In genomic region chrX:24050522-24051318, GRCh38 we compare ENCODE assay signal across 8 cellular contexts. TPM values are rescaled to one million over a fixed set of nuclear protein-coding genes. Genes with fewer than 3 reads are reported as not detected.
DNase-seq lines count a peak whose midpoint lies in the region; ATAC-seq and TF ChIP-seq lines count a peak whose summit lies in the region.
"Not testable (repeated sequence)": the region's sequence is repeated elsewhere in the genome, so short reads cannot be mapped to it uniquely, and the experiment has no call there.

No MANE protein-coding gene starts in this region.

- not testable (repeated sequence) for H2BK12ac ChIP-seq in H9 (ENCODE audit: insufficient read length, low read depth, low read length)

- H4K5ac ChIP-seq in H9 (ENCODE audit: insufficient read length, low read depth, low read length) = not testable (repeated sequence)

- not testable (repeated sequence) for H4K8ac ChIP-seq in H9 (replicated peaks; ENCODE audit: insufficient read length, low read depth, low read length)

- not testable (repeated sequence) for TF ChIP-seq RAD21 in SK-N-SH (IDR thresholded peaks at IDR 0.05; ENCODE audit: low read length)

- H3K18ac ChIP-seq in H9 (ENCODE audit: insufficient read length, low read depth, low read length) = not testable (repeated sequence)

- not testable (repeated sequence) for H3K79me2 ChIP-seq in H9 (ENCODE audit: insufficient read depth, low read length); SK-N-SH (ENCODE audit: insufficient read depth)

- TF ChIP-seq CTCF in 22Rv1 (IDR thresholded peaks at IDR 0.05) = 0 out of 2 replicates have a peak, but pooled peaks have one; percentile 13
- TF ChIP-seq CTCF in H9 (conservative IDR thresholded peaks at IDR 0.05); SK-N-SH (IDR thresholded peaks at IDR 0.05); endodermal cell (conservative IDR thresholded peaks at IDR 0.05); progenitor cell of endocrine pancreas (IDR thresholded peaks at IDR 0.05; ENCODE audit: unreplicated experiment): not testable (repeated sequence)

- H2BK15ac ChIP-seq in H9 (ENCODE audit: low read depth, low read length) = not testable (repeated sequence)

- H3K14ac ChIP-seq in H9 (ENCODE audit: insufficient read depth, low read length) = not testable (repeated sequence)

- not testable (repeated sequence) for H3K9me3 Mint-ChIP-seq in H9; activated CD4-positive, alpha-beta T cell treated with anti-CD3 and anti-CD28 coated beads, Interleukin-2, amount 10 ng/mL, durations not matched to agents 24 days and 14 days; activated naive CD4-positive, alpha-beta T cell treated with anti-CD3 and anti-CD28 coated beads for 36 hours; endodermal cell; naive thymus-derived CD4-positive, alpha-beta T cell; progenitor cell of endocrine pancreas (ENCODE audit: low read depth)

- H3K4me1 ChIP-seq in H9 (ENCODE audit: insufficient read depth, low read length); SK-N-SH (ENCODE audit: control insufficient read depth in 1 of 2, insufficient read depth in 2 of 2, low read depth in 1 of 2, low read length in 1 of 2); endodermal cell (ENCODE audit: control insufficient read depth, insufficient read depth, low read length); naive thymus-derived CD4-positive, alpha-beta T cell (ENCODE audit: control insufficient read depth in 2 of 2, insufficient read depth in 2 of 2, low read length in 2 of 2): not testable (repeated sequence)

- not testable (repeated sequence) for H3K9ac ChIP-seq in H9 (ENCODE audit: extremely low read depth, insufficient read length, low read length); SK-N-SH; endodermal cell (ENCODE audit: extremely low read depth, low read length, poor library complexity, severe bottlenecking)

- not testable (repeated sequence) for H3K9me3 ChIP-seq in H9 (ENCODE audit: control insufficient read depth, low read depth, low read length); SK-N-SH; endodermal cell (ENCODE audit: control insufficient read depth, low read length); naive thymus-derived CD4-positive, alpha-beta T cell (ENCODE audit: control insufficient read depth in 2 of 3, low read length in 3 of 3)

- intact Hi-C loops in activated CD4-positive, alpha-beta T cell treated with anti-CD3 and anti-CD28 coated beads, Interleukin-2, amount 10 ng/mL, durations not matched to agents 24 days and 14 days (cut with micrococcal nuclease) = loop anchor here (5.0 kb wide), 1 partner anchor 268 kb away; the partner anchor contains the start of gene SAT1
- intact Hi-C loops in activated naive CD4-positive, alpha-beta T cell treated with anti-CD3 and anti-CD28 coated beads for 36 hours (cut with micrococcal nuclease) = not testable (repeated sequence)
- intact Hi-C loops in naive thymus-derived CD4-positive, alpha-beta T cell (cut with micrococcal nuclease) = loop anchor here in 1 of 2 donors (10.0 kb wide), 1 partner anchor 356 kb away; no protein-coding TSS in a partner anchor

- H3K56ac ChIP-seq in H9 (ENCODE audit: insufficient read length, low read depth, low read length) = not testable (repeated sequence)

- not testable (repeated sequence) for ATAC-seq in naive thymus-derived CD4-positive, alpha-beta T cell

- not testable (repeated sequence) for H3K79me1 ChIP-seq in H9 (ENCODE audit: insufficient read depth, low read depth, low read length, poor library complexity, severe bottlenecking)

- not testable (repeated sequence) for H3K4ac ChIP-seq in H9 (ENCODE audit: low read depth, low read length)

- H3K27ac Mint-ChIP-seq in H9 (peak overlapping the region; percentile 7 to 82 (median 44); a peak in 5 of 7 replicates), endodermal cell (peak overlapping the region; percentile 64), progenitor cell of endocrine pancreas (peak overlapping the region; percentile 86)
- not testable (repeated sequence) for H3K27ac Mint-ChIP-seq in activated CD4-positive, alpha-beta T cell treated with anti-CD3 and anti-CD28 coated beads, Interleukin-2, amount 10 ng/mL, durations not matched to agents 24 days and 14 days; activated naive CD4-positive, alpha-beta T cell treated with anti-CD3 and anti-CD28 coated beads for 36 hours
- peak overlapping the region in 3 of 9 donors; percentile 64 to 79 (median 64) for H3K27ac Mint-ChIP-seq in naive thymus-derived CD4-positive, alpha-beta T cell

- DNase-seq in H9; SK-N-SH; activated CD4-positive, alpha-beta T cell treated with anti-CD3 and anti-CD28 coated beads, Interleukin-2, amount 10 ng/mL, durations not matched to agents 24 days and 14 days; activated naive CD4-positive, alpha-beta T cell treated with anti-CD3 and anti-CD28 coated beads for 36 hours; endodermal cell; naive thymus-derived CD4-positive, alpha-beta T cell; progenitor cell of endocrine pancreas (ENCODE audit: low spot score, unreplicated experiment): not testable (repeated sequence)

- H3K9me2 ChIP-seq in SK-N-SH = not testable (repeated sequence)

- H3K27me3 Mint-ChIP-seq in H9 (ENCODE audit: low read depth); activated CD4-positive, alpha-beta T cell treated with anti-CD3 and anti-CD28 coated beads, Interleukin-2, amount 10 ng/mL, durations not matched to agents 24 days and 14 days; activated naive CD4-positive, alpha-beta T cell treated with anti-CD3 and anti-CD28 coated beads for 36 hours (ENCODE audit: low read depth); endodermal cell (ENCODE audit: insufficient read depth); naive thymus-derived CD4-positive, alpha-beta T cell; progenitor cell of endocrine pancreas: not testable (repeated sequence)

- H3K27me3 ChIP-seq in H9 (ENCODE audit: insufficient read depth, low read length); SK-N-SH (ENCODE audit: insufficient read depth); endodermal cell (ENCODE audit: control insufficient read depth, insufficient read depth, low read length, poor library complexity, severe bottlenecking); naive thymus-derived CD4-positive, alpha-beta T cell (ENCODE audit: control insufficient read depth in 2 of 2, insufficient read depth in 2 of 2, low read length in 2 of 2): not testable (repeated sequence)

- H3F3A ChIP-seq in SK-N-SH (replicated peaks; ENCODE audit: insufficient read depth) = not testable (repeated sequence)

- not testable (repeated sequence) for H3K23me2 ChIP-seq in H9 (ENCODE audit: insufficient read length, low read depth, low read length, poor library complexity, severe bottlenecking)

- not testable (repeated sequence) for TF ChIP-seq EP300 in SK-N-SH (IDR thresholded peaks at IDR 0.05; ENCODE audit: borderline replicate concordance in 1 of 2, low read depth in 1 of 2, low read length in 1 of 2)

- not testable (repeated sequence) for H3K4me3 ChIP-seq in SK-N-SH (ENCODE audit: low read depth in 2 of 2, low read length in 1 of 2); endodermal cell (ENCODE audit: low read length); naive thymus-derived CD4-positive, alpha-beta T cell (ENCODE audit: low read length)

- H4K20me1 ChIP-seq in H9 (ENCODE audit: control insufficient read depth, insufficient read depth, insufficient read length); SK-N-SH (ENCODE audit: insufficient read depth): not testable (repeated sequence)

- WGBS in H9 (ENCODE audit: extremely low coverage, insufficient read length, low lambda C conversion rate) = no CpG with 5 or more reads among the region's 26 CpGs
- 62% methylated on average over 24 of the region's 26 CpGs for whole genome bisulfite sequencing in SK-N-SH (ENCODE audit: low lambda C conversion rate)
- 92 to 94% methylated on average over 8 to 24 of the region's 26 CpGs for WGBS in endodermal cell (ENCODE audit: insufficient coverage in 1 of 2, insufficient read length in 1 of 2), 2 experiments

- CTCF ChIA-PET in SK-N-SH (lab: Yijun Ruan, JAX) = not testable (repeated sequence)
- CTCF ChIA-PET in activated naive CD4-positive, alpha-beta T cell treated with anti-CD3 and anti-CD28 coated beads for 36 hours (lab: Charles Lee) = interaction anchor here (0.8 kb wide), 1 partner anchor 96 kb away, joined by 3 read pairs; no protein-coding TSS in a partner anchor
- CTCF ChIA-PET in naive thymus-derived CD4-positive, alpha-beta T cell (lab: Charles Lee) = interaction anchor here (0.7 kb wide), 1 partner anchor 36 kb away, joined by 3 read pairs; no protein-coding TSS in a partner anchor

- peak overlapping the region; percentile 72 for H3K27ac ChIP-seq in 22Rv1
- not testable (repeated sequence) for H3K27ac ChIP-seq in H9 (ENCODE audit: insufficient read length, low read depth, low read length); SK-N-SH (ENCODE audit: low read depth in 2 of 2, low read length in 1 of 2); endodermal cell (ENCODE audit: low read depth, low read length); naive thymus-derived CD4-positive, alpha-beta T cell (ENCODE audit: low read depth, low read length)

- H3K4me3 Mint-ChIP-seq in H9; endodermal cell; progenitor cell of endocrine pancreas (ENCODE audit: low read depth): not testable (repeated sequence)
- peak overlapping the region; percentile 57 for H3K4me3 Mint-ChIP-seq in activated CD4-positive, alpha-beta T cell treated with anti-CD3 and anti-CD28 coated beads, Interleukin-2, amount 10 ng/mL, durations not matched to agents 24 days and 14 days
- peak overlapping the region; percentile 61 for H3K4me3 Mint-ChIP-seq in activated naive CD4-positive, alpha-beta T cell treated with anti-CD3 and anti-CD28 coated beads for 36 hours
- H3K4me3 Mint-ChIP-seq in naive thymus-derived CD4-positive, alpha-beta T cell = peak overlapping the region in 6 of 10 donors; percentile 55 to 68 (median 62)

- not testable (repeated sequence) for H3K36me3 ChIP-seq in SK-N-SH (replicated peaks in 1 of 2; ENCODE audit: control insufficient read depth in 1 of 2, insufficient read depth in 2 of 2, low read length in 1 of 2); endodermal cell (ENCODE audit: control insufficient read depth, insufficient read depth, low read length); naive thymus-derived CD4-positive, alpha-beta T cell (ENCODE audit: control insufficient read depth in 2 of 3, insufficient read depth in 3 of 3, low read length in 3 of 3)

- H3K36me3 Mint-ChIP-seq in H9 (ENCODE audit: insufficient read depth in 1 of 3, low read depth in 3 of 3); activated CD4-positive, alpha-beta T cell treated with anti-CD3 and anti-CD28 coated beads, Interleukin-2, amount 10 ng/mL, durations not matched to agents 24 days and 14 days (ENCODE audit: low read depth); activated naive CD4-positive, alpha-beta T cell treated with anti-CD3 and anti-CD28 coated beads for 36 hours (ENCODE audit: low read depth); endodermal cell (ENCODE audit: low read depth); naive thymus-derived CD4-positive, alpha-beta T cell; progenitor cell of endocrine pancreas (ENCODE audit: insufficient read depth): not testable (repeated sequence)

- not testable (repeated sequence) for H3K4me2 ChIP-seq in H9 (ENCODE audit: insufficient read depth, insufficient read length, low read length); SK-N-SH

- not testable (repeated sequence) for H2BK20ac ChIP-seq in H9 (ENCODE audit: low read depth, low read length, poor library complexity, severe bottlenecking)

- not testable (repeated sequence) for H2AFZ ChIP-seq in H9 (ENCODE audit: low read length)
- H2AFZ ChIP-seq in SK-N-SH (ENCODE audit: low read depth) = peak overlapping the region; percentile 16; the same call in 1 of the 2 replicates

- H2BK5ac ChIP-seq in H9 (ENCODE audit: insufficient read length, low read length) = not testable (repeated sequence)

- not testable (repeated sequence) for H2AK5ac ChIP-seq in H9 (ENCODE audit: insufficient read length, low read length)

- not testable (repeated sequence) for H3K4me1 Mint-ChIP-seq in H9; activated CD4-positive, alpha-beta T cell treated with anti-CD3 and anti-CD28 coated beads, Interleukin-2, amount 10 ng/mL, durations not matched to agents 24 days and 14 days; activated naive CD4-positive, alpha-beta T cell treated with anti-CD3 and anti-CD28 coated beads for 36 hours (ENCODE audit: low read depth); endodermal cell; progenitor cell of endocrine pancreas (ENCODE audit: low read depth)
- peaks cover 0 to 14% (median 0%) of the 10 kb centered on the region in 7 donors for H3K4me1 Mint-ChIP-seq in naive thymus-derived CD4-positive, alpha-beta T cell

- H3K23ac ChIP-seq in H9 (ENCODE audit: insufficient read length, low read depth, low read length) = not testable (repeated sequence)

- H3T11ph ChIP-seq in H9 (ENCODE audit: low read length) = not testable (repeated sequence)

- POLR2A ChIA-PET in SK-N-SH (lab: Yijun Ruan, JAX) = interaction anchor here (0.8 kb wide), 1 partner anchor 25 kb away, joined by 6 read pairs; no protein-coding TSS in a partner anchor
- POLR2A ChIA-PET in naive thymus-derived CD4-positive, alpha-beta T cell (lab: Charles Lee) = not testable (repeated sequence)

- not testable (repeated sequence) for H2BK120ac ChIP-seq in H9 (ENCODE audit: low read depth, low read length, poor library complexity, severe bottlenecking)

- H4K91ac ChIP-seq in H9 (ENCODE audit: insufficient read length, low read depth, low read length) = not testable (repeated sequence)

RNA-seq across cellular contexts. Expression of gene EIF2S3, which starts 4.0 kb away (rescaled TPM):
- 575 and 598 TPM in 2 replicates for total RNA-seq in H9 (2021)
- 68.4 and 109 TPM in 2 replicates for polyA plus RNA-seq in SK-N-SH (2012; rRNA removed)
- 79.7 and 91.5 TPM in 2 replicates for polyA plus RNA-seq in SK-N-SH (2012; cell fraction: cytosol; rRNA removed)
- polyA plus RNA-seq in SK-N-SH (2012; cell fraction: nucleus; rRNA removed) = 121 and 243 TPM in 2 replicates
- total RNA-seq in activated CD4-positive, alpha-beta T cell treated with anti-CD3 and anti-CD28 coated beads, Interleukin-2, amount 10 ng/mL, durations not matched to agents 24 days and 14 days = 207 and 214 TPM in 2 replicates
- total RNA-seq in activated naive CD4-positive, alpha-beta T cell treated with anti-CD3 and anti-CD28 coated beads for 36 hours = 100 to 1,000 TPM; 366 to 386 TPM
- 100 to 1,000 TPM; 209 to 458 TPM for total RNA-seq in endodermal cell
- 122 TPM for polyA plus RNA-seq in endodermal cell (2013, experiment 1 of 2)
- 108 TPM for polyA plus RNA-seq in endodermal cell (2013, experiment 2 of 2)
- 100 to 1,000 TPM; 174 to 270 (median 226) TPM for total RNA-seq in naive thymus-derived CD4-positive, alpha-beta T cell
- 100 to 1,000 TPM; 125 to 126 TPM for polyA plus RNA-seq in naive thymus-derived CD4-positive, alpha-beta T cell
- total RNA-seq in progenitor cell of endocrine pancreas = 473 and 501 TPM in 2 replicates

RNA-seq across cellular contexts. Expression of gene KLHL15, which starts 23.7 kb away (rescaled TPM):
- 18.7 and 19.0 TPM in 2 replicates for total RNA-seq in H9 (2021)
- polyA plus RNA-seq in SK-N-SH (2012; rRNA removed) = 2.4 and 3.8 TPM in 2 replicates
- polyA plus RNA-seq in SK-N-SH (2012; cell fraction: cytosol; rRNA removed) = 2.6 and 4.1 TPM in 2 replicates
- polyA plus RNA-seq in SK-N-SH (2012; cell fraction: nucleus; rRNA removed) = 2.1 and 7.3 TPM in 2 replicates
- total RNA-seq in activated CD4-positive, alpha-beta T cell treated with anti-CD3 and anti-CD28 coated beads, Interleukin-2, amount 10 ng/mL, durations not matched to agents 24 days and 14 days = 9.8 and 10.2 TPM in 2 replicates
- total RNA-seq in activated naive CD4-positive, alpha-beta T cell treated with anti-CD3 and anti-CD28 coated beads for 36 hours = 10 to 100 TPM; 20.6 to 21.5 TPM
- total RNA-seq in endodermal cell = 10 to 100 TPM; 11.4 to 15.5 TPM
- polyA plus RNA-seq in endodermal cell (2013, experiment 1 of 2) = 7.8 TPM
- polyA plus RNA-seq in endodermal cell (2013, experiment 2 of 2) = 7.5 TPM
- total RNA-seq in naive thymus-derived CD4-positive, alpha-beta T cell = 10 to 100 TPM in 3 of 5 experiments, 1 to 10 TPM in 2; 9.4 to 20.9 (median 10.5) TPM
- polyA plus RNA-seq in naive thymus-derived CD4-positive, alpha-beta T cell = 1 to 10 TPM; 2.1 TPM
- 16.0 and 16.2 TPM in 2 replicates for total RNA-seq in progenitor cell of endocrine pancreas
